ENCODE assay signal across 1 cellular context in genomic region chr1:62436466-62437272, GRCh38.
TF ChIP-seq lines count a peak whose summit lies in the region.

A gene with protein sequence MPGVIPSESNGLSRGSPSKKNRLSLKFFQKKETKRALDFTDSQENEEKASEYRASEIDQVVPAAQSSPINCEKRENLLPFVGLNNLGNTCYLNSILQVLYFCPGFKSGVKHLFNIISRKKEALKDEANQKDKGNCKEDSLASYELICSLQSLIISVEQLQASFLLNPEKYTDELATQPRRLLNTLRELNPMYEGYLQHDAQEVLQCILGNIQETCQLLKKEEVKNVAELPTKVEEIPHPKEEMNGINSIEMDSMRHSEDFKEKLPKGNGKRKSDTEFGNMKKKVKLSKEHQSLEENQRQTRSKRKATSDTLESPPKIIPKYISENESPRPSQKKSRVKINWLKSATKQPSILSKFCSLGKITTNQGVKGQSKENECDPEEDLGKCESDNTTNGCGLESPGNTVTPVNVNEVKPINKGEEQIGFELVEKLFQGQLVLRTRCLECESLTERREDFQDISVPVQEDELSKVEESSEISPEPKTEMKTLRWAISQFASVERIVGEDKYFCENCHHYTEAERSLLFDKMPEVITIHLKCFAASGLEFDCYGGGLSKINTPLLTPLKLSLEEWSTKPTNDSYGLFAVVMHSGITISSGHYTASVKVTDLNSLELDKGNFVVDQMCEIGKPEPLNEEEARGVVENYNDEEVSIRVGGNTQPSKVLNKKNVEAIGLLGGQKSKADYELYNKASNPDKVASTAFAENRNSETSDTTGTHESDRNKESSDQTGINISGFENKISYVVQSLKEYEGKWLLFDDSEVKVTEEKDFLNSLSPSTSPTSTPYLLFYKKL (plus strand): TSS chr1:62437049. CDS start chr1:62439868, 2,819 bp downstream.

TF ChIP-seq in HepG2, 621 proteins besides CTCF, POLR2A, EP300 and RAD21 (continued from another document and continues in another):
- peak; percentile 65 for TF ChIP-seq ZNF574 (CRISPR knock-in tag; IDR thresholded peaks at IDR 0.05)
- TF ChIP-seq HNRNPUL1 (IDR thresholded peaks at IDR 0.05; ENCODE audit: low read depth, low read length) = no peak
- TF ChIP-seq ZNF318 (CRISPR knock-in tag; IDR thresholded peaks at IDR 0.05) = no peak
- peak; percentile 8; the same call in 1 of the 2 replicates for TF ChIP-seq ARID5B (CRISPR knock-in tag; IDR thresholded peaks at IDR 0.05)
- TF ChIP-seq, protein P1, sequence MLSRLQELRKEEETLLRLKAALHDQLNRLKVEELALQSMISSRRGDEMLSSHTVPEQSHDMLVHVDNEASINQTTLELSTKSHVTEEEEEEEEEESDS (CRISPR knock-in tag; IDR thresholded peaks at IDR 0.05; ENCODE audit: borderline replicate concordance) = no peak
- no peak for TF ChIP-seq ZNF556 (CRISPR knock-in tag; IDR thresholded peaks at IDR 0.05; ENCODE audit: borderline replicate concordance)
- no peak for TF ChIP-seq ZBTB42 (CRISPR knock-in tag; IDR thresholded peaks at IDR 0.05)
- TF ChIP-seq ZNF784 (CRISPR knock-in tag; IDR thresholded peaks at IDR 0.05; ENCODE audit: borderline replicate concordance) = no peak
- 0 out of 2 replicates have a peak, but pooled peaks have one; percentile 55 for TF ChIP-seq NR2F2 (IDR thresholded peaks at IDR 0.05; ENCODE audit: borderline replicate concordance, low read depth)
- TF ChIP-seq ARNT2 (CRISPR knock-in tag; IDR thresholded peaks at IDR 0.05; ENCODE audit: low read depth) = peak; percentile 14; the same call in 1 of the 2 replicates
- TF ChIP-seq TOPORS (CRISPR knock-in tag; IDR thresholded peaks at IDR 0.05) = no peak
- no peak for TF ChIP-seq SCMH1 (CRISPR knock-in tag; IDR thresholded peaks at IDR 0.05; ENCODE audit: borderline replicate concordance)
- TF ChIP-seq MTA1 (CRISPR knock-in tag; IDR thresholded peaks at IDR 0.05; ENCODE audit: borderline replicate concordance) = no peak
- no peak for TF ChIP-seq ZNF24 (IDR thresholded peaks at IDR 0.05)
- 0 out of 2 replicates have a peak, but pooled peaks have one; percentile 30 for TF ChIP-seq MLLT10 (CRISPR knock-in tag; IDR thresholded peaks at IDR 0.05)
- no peak; the same call in 1 of the 2 replicates for TF ChIP-seq ZNF367 (CRISPR knock-in tag; IDR thresholded peaks at IDR 0.05; ENCODE audit: borderline replicate concordance)
- no peak for TF ChIP-seq ZC3H4 (CRISPR knock-in tag; IDR thresholded peaks at IDR 0.05; ENCODE audit: borderline replicate concordance)
- no peak for TF ChIP-seq PRPF4 (IDR thresholded peaks at IDR 0.05; ENCODE audit: low read depth, low read length, poor library complexity, severe bottlenecking)
- no peak for TF ChIP-seq ZNF550 (CRISPR knock-in tag; IDR thresholded peaks at IDR 0.05; ENCODE audit: borderline replicate concordance)
- peak; percentile 90 for TF ChIP-seq RBFOX2 (IDR thresholded peaks at IDR 0.05; ENCODE audit: low read depth, low read length)
- no peak for TF ChIP-seq ATF2 (CRISPR knock-in tag; IDR thresholded peaks at IDR 0.05)
- no peak for TF ChIP-seq ZNF142 (CRISPR knock-in tag; IDR thresholded peaks at IDR 0.05)
- no peak; the same call in none of the 2 replicates for TF ChIP-seq REL (CRISPR knock-in tag; conservative IDR thresholded peaks at IDR 0.05)
- TF ChIP-seq SMAD3 (CRISPR knock-in tag; IDR thresholded peaks at IDR 0.05) = 0 out of 2 replicates have a peak, but pooled peaks have one; percentile 65
